5 cellular contexts compared by ENCODE assay signal in the genomic region with DNA sequence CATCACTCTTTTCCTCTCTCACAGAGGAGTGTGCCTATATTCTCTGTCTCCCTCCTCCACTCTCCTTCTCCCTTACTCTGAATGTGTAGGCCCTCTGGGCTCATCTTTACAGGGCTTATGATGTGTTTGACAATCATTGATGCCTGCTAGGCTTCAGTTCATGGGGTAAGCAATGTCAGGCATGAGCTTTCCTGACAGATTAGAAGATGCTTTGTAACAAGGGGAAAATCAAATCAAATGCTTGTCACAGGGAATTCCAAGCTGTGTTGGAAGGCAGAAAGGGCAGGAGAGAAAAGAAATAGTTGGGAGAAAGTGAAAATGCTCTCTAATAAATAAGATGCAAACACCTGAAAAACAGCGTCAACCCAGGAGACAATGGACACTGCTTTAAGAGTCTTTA.
"Had no signal": no experiment of that assay in that cellular context is flagged by ENCODE, and none has a peak within 500 bp of the region (broad histone marks: within the 10 kb centered on the region; RNA-seq: fewer than 3 reads in every experiment).

No MANE protein-coding gene starts in this region.

- DNase-seq: GM23248, H9, HCEC 1CT, IMR-90 had no signal

- H3K27ac ChIP-seq: GM23248 had no signal

- H3K9ac ChIP-seq: GM23248 had no signal

- H3K4me3 ChIP-seq: GM23248, K562 had no signal

- H3K4me3 Mint-ChIP-seq: H9 had no signal

- H3K27ac Mint-ChIP-seq: H9 had no signal

- H2AFZ ChIP-seq: GM23248 had no signal

- ATAC-seq: K562 had no signal
